ENCODE assay signal across 8 cellular contexts in the genomic region with DNA sequence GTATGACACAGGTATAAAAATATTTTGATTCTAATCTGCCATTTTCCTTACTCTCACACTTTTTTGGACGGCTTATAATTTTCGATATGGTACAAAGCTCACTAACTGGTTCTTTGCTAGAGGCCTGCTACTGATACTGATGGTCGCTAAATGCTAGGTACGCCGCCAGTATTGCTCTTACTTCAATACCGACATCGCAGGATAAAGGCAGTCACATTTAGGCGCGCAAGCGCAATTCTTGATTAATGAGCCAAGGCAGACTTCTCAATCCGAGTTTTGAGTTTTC. TPM values are rescaled to one million over a fixed set of nuclear protein-coding genes. Genes with fewer than 3 reads are reported as not detected.
DNase-seq lines count a peak whose midpoint lies in the region; ATAC-seq and TF ChIP-seq lines count a peak whose summit lies in the region.

No MANE protein-coding gene starts in this region.

- H3K27ac ChIP-seq in dorsolateral prefrontal cortex: peak overlapping the region; percentile 57 to 96 (median 89)
- peak overlapping the region; percentile 93 for H3K27ac ChIP-seq in muscle layer of colon (ENCODE audit: low read depth, low read length)

- ATAC-seq in HG02588 (IDR thresholded peaks at IDR 0.05; ENCODE audit: unreplicated experiment): peak; percentile 19

- H3K9ac ChIP-seq in muscle layer of colon (ENCODE audit: low read length): peak overlapping the region; percentile 89

- DNase-seq in NCI-H345 (lab: John Stamatoyannopoulos, UW) (peak; percentile 56), NCI-H345 treated with DMSO at 0.1 percent for 48 hours (lab: John Stamatoyannopoulos, UW; ENCODE audit: unreplicated experiment) (no peak), NCI-H526 treated with DMSO at 0.1 percent for 48 hours (lab: John Stamatoyannopoulos, UW) (peak; percentile 87), dorsolateral prefrontal cortex (peak in 1 of 10 donors; percentile 59), RPMI8226 (no peak), NCI-H2196 (lab: John Stamatoyannopoulos, UW; ENCODE audit: unreplicated experiment) (no peak)

- peaks cover 28% of the 10 kb centered on the region for H3K4me1 ChIP-seq in muscle layer of colon (ENCODE audit: insufficient read depth, low read length)

- H3K36me3 ChIP-seq in muscle layer of colon (ENCODE audit: insufficient read depth, low read length): peaks cover 3% of the 10 kb centered on the region

- H3K27me3 ChIP-seq in dorsolateral prefrontal cortex: no peaks in the 10 kb centered on the region
- H3K27me3 ChIP-seq in muscle layer of colon (ENCODE audit: control insufficient read depth in 1 of 2, insufficient read depth in 2 of 2, low read length in 2 of 2): no peaks in the 10 kb centered on the region

- no peaks in the 10 kb centered on the region for H3K9me3 ChIP-seq in muscle layer of colon (ENCODE audit: low read length)

- peak overlapping the region; percentile 53 to 99 (median 91) for H3K4me3 ChIP-seq in dorsolateral prefrontal cortex
- H3K4me3 ChIP-seq in muscle layer of colon (ENCODE audit: low read depth in 1 of 2, low read length in 2 of 2): peak overlapping the region; percentile 68 to 89

- TF ChIP-seq CTCF in dorsolateral prefrontal cortex (IDR thresholded peaks at IDR 0.05 in 54 of 56, conservative IDR thresholded peaks at IDR 0.05 in 2 of 56; ENCODE audit: low read depth in 1 of 56, partially characterized antibody in 56 of 56): peak in 2 of 56 donors; percentile 4 to 6

- intact Hi-C loops in dorsolateral prefrontal cortex (cut with DNase I): loop anchor here (10.0 kb wide), 2 partner anchors 151 to 331 kb away; a partner anchor contains a TSS

RNA-seq across cellular contexts. Expression of a gene that starts 0.6 kb away (rescaled TPM):
- 10 to 100 TPM; 13.4 to 24.2 (median 17.7) TPM for total RNA-seq in dorsolateral prefrontal cortex

Comparison
In these comparisons a context has a peak if more than half of its experiments do, and no peak if none do; other contexts are left out.
1. DNase-seq: peak in NCI-H345 (single experiment) and NCI-H526 treated with DMSO at 0.1 percent for 48 hours (single experiment); none in NCI-H345 treated with DMSO at 0.1 percent for 48 hours (single experiment), RPMI8226 (single experiment) and NCI-H2196 (single experiment).